In genomic region chr10:119131512-119132240, GRCh38 we compare ENCODE assay signal across 8 cellular contexts. TPM values are rescaled to one million over a fixed set of nuclear protein-coding genes. Genes with fewer than 3 reads are reported as not detected.
DNase-seq lines count a peak whose midpoint lies in the region; ATAC-seq, FAIRE-seq and TF ChIP-seq lines count a peak whose summit lies in the region.

No MANE protein-coding gene starts in this region.

- WGBS in small intestine, 3 donors: 32 to 55% (median 35%) methylated on average over 10 of the region's 10 CpGs

- peak overlapping the region in 10 of 11 experiments; percentile 55 to 95 (median 91); a peak in 21 of 22 replicates for H3K27ac ChIP-seq in BLaER1 treated with 17β-estradiol and CSF1 and Interleukin-3, amounts not matched to agents 10 nM and 100 nM
- H3K27ac ChIP-seq in small intestine (ENCODE audit: low read depth in 1 of 2, low read length in 1 of 2): peak overlapping the region; percentile 2 to 91

- TF ChIP-seq CTCF in fibroblast of the aortic adventitia (IDR thresholded peaks at IDR 0.05; ENCODE audit: insufficient read depth, low read length): no peak

- H4K20me1 ChIP-seq in BLaER1 treated with 17β-estradiol and CSF1 and Interleukin-3, amounts not matched to agents 10 nM and 100 nM: no peaks in the 10 kb centered on the region

- FAIRE-seq in small intestine (lab: Jason Lieb, UNC): no peak

- DNase-seq in KG1 (lab: John Stamatoyannopoulos, UW): peak; percentile 88
- DNase-seq in activated CD4-positive, alpha-beta T cell treated with anti-CD3 and anti-CD28 coated beads, Interleukin-2, amount 50 U/mL, for 4 hours: peak; percentile 27 to 39
- peak; percentile 50 for DNase-seq in fibroblast of the aortic adventitia (ENCODE audit: low read depth)
- DNase-seq in small intestine: peak; percentile 62
- no peak for DNase-seq in G401 (ENCODE audit: low spot score)

- H3K9ac ChIP-seq in BLaER1 treated with 17β-estradiol and CSF1 and Interleukin-3, amounts not matched to agents 10 nM and 100 nM: peak overlapping the region; percentile 1 to 81 (median 78); a peak in 21 of 22 replicates

- in situ Hi-C loops in G401 (cut with HindIII; ENCODE audit: low sequenced_read_pairs): no loop called here

- H3K36me3 ChIP-seq in BLaER1 treated with 17β-estradiol and CSF1 and Interleukin-3, amounts not matched to agents 10 nM and 100 nM: peaks cover 65 to 86% (median 77%) of the 10 kb centered on the region in 11 experiments
- H3K36me3 ChIP-seq in small intestine (ENCODE audit: control insufficient read depth in 2 of 2, insufficient read depth in 2 of 2, low read length in 2 of 2): peaks cover 5 to 6% of the 10 kb centered on the region in 2 donors

- ATAC-seq in GM19324 (IDR thresholded peaks at IDR 0.05; ENCODE audit: low FRiP score, unreplicated experiment) (peak; percentile 55), HG02678 (IDR thresholded peaks at IDR 0.05; ENCODE audit: unreplicated experiment) (no peak)

- H3K9me3 ChIP-seq in BLaER1 treated with 17β-estradiol and CSF1 and Interleukin-3, amounts not matched to agents 10 nM and 100 nM (replicated peaks in 1 of 11): 0 out of 22 replicates have a peak, but pooled peaks cover 0 to 6% (median 0%) of the 10 kb centered on the region in 11 experiments
- no peaks in the 10 kb centered on the region for H3K9me3 ChIP-seq in small intestine (ENCODE audit: control insufficient read depth, low read depth)

- peaks cover 25 to 78% (median 65%) of the 10 kb centered on the region in 10 experiments for H3K4me1 ChIP-seq in BLaER1 treated with 17β-estradiol and CSF1 and Interleukin-3, amounts not matched to agents 10 nM and 100 nM
- no peaks in the 10 kb centered on the region for H3K4me1 ChIP-seq in small intestine (ENCODE audit: control insufficient read depth in 2 of 2, insufficient read depth in 1 of 2, low read depth in 1 of 2, low read length in 1 of 2)

- no peaks in the 10 kb centered on the region for H3K27me3 ChIP-seq in BLaER1 treated with 17β-estradiol and CSF1 and Interleukin-3, amounts not matched to agents 10 nM and 100 nM
- no peaks in the 10 kb centered on the region for H3K27me3 ChIP-seq in small intestine (ENCODE audit: control insufficient read depth in 2 of 2, insufficient read depth in 2 of 2, low read length in 2 of 2)

- H3K4me2 ChIP-seq in BLaER1 treated with 17β-estradiol and CSF1 and Interleukin-3, amounts not matched to agents 10 nM and 100 nM: peak overlapping the region; percentile 57 to 90 (median 69)

- H3K4me3 ChIP-seq in BLaER1 treated with 17β-estradiol and CSF1 and Interleukin-3, amounts not matched to agents 10 nM and 100 nM: peak overlapping the region in 9 of 10 experiments; percentile 1 to 51 (median 39); a peak in 15 of 20 replicates
- no peak overlapping the region for H3K4me3 ChIP-seq in fibroblast of the aortic adventitia (ENCODE audit: low read depth, low read length)
- peak overlapping the region; percentile 11 to 20 for H3K4me3 ChIP-seq in small intestine (ENCODE audit: low read depth in 1 of 2, low read length in 2 of 2)

RNA-seq across cellular contexts. Expression of gene DENND10, which starts 27.8 kb away (rescaled TPM):
- 90.4 and 91.3 TPM in 2 replicates for total RNA-seq in fibroblast of the aortic adventitia (ENCODE audit: low replicate concordance)
- polyA plus RNA-seq in small intestine: 10 to 100 TPM; 20.3 to 32.4 (median 29.2) TPM
- total RNA-seq in G401 (2014; rRNA removed; shearing (Covaris generic)): 33.3 and 36.4 TPM in 2 replicates

RNA-seq across cellular contexts. Expression of gene SFXN4, which starts 33.8 kb away (rescaled TPM):
- total RNA-seq in fibroblast of the aortic adventitia (ENCODE audit: low replicate concordance): 4.7 and 25.6 TPM in 2 replicates
- polyA plus RNA-seq in small intestine: 10 to 100 TPM; 54.3 to 63.7 (median 54.6) TPM
- 33.3 and 49.4 TPM in 2 replicates for total RNA-seq in G401 (2014; rRNA removed; shearing (Covaris generic))

RNA-seq across cellular contexts. Expression of gene PRDX3, which starts 46.9 kb away (rescaled TPM):
- 67.0 and 189 TPM in 2 replicates for total RNA-seq in fibroblast of the aortic adventitia (ENCODE audit: low replicate concordance)
- polyA plus RNA-seq in small intestine: 100 to 1,000 TPM; 134 to 222 (median 201) TPM
- 402 and 417 TPM in 2 replicates for total RNA-seq in G401 (2014; rRNA removed; shearing (Covaris generic))

RNA-seq across cellular contexts. Expression of gene EIF3A, which starts 51.1 kb away (rescaled TPM):
- 144 and 187 TPM in 2 replicates for total RNA-seq in fibroblast of the aortic adventitia (ENCODE audit: low replicate concordance)
- polyA plus RNA-seq in small intestine: 10 to 100 TPM; 41.8 to 63.6 (median 41.9) TPM
- total RNA-seq in G401 (2014; rRNA removed; shearing (Covaris generic)): 35.0 and 60.2 TPM in 2 replicates
